8 cellular contexts compared by ENCODE assay signal in the genomic region with DNA sequence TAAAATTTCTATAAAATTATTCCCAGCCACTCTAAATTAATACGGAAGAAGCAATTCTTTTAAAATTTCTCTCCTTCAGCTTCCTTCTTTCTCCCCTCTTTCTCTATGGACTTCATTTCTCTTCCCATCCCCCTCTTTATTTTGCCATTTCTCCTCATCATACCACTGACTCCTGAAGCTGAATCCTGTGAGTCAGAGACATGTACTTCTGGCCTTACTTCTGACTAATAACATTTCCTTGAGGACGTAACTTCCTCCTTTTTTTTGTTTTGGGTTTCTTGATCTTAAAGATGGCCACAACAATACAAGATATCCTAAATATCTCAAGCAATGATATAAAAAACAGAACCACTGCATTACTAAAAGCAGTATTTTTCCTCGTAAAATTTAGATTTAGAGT.
DNase-seq lines count a peak whose midpoint lies in the region; ATAC-seq and TF ChIP-seq lines count a peak whose summit lies in the region.
"Had no signal": no experiment of that assay in that cellular context is flagged by ENCODE, and none has a peak within 500 bp of the region (broad histone marks: within the 10 kb centered on the region; RNA-seq: fewer than 3 reads in every experiment).

No MANE protein-coding gene starts in this region.

- DNase-seq in GM23248 (peak; percentile 89), OCI-LY7 (ENCODE audit: low spot score) (no peak), epithelial cell of proximal tubule (ENCODE audit: low read depth) (peak; percentile 58), sigmoid colon (no peak), T-helper 9 cell (no peak)
- DNase-seq: NCI-H446 had no signal

- H2AFZ ChIP-seq in GM23248, result peak overlapping the region; percentile 81
- H2AFZ ChIP-seq in OCI-LY7 (ENCODE audit: low read length), result 0 out of 2 replicates have a peak overlapping the region, but pooled peaks have one; percentile 19

- no TSS peak for BruUV-seq in OCI-LY7 (replicated peaks; lab: Mats Ljungman, UMichigan)

- H3K79me2 ChIP-seq in GM23248 (ENCODE audit: insufficient read depth) (no peaks in the 10 kb centered on the region), OCI-LY7 (ENCODE audit: insufficient read depth, low read depth, low read length) (no peaks in the 10 kb centered on the region)

- WGBS in GM23248 (ENCODE audit: low coverage in 1 of 2, low lambda C conversion rate in 2 of 2, missing lambda C conversion rate in 2 of 2), 2 experiments, result 42 to 49% methylated on average over 3 of the region's 3 CpGs
- 75 to 80% methylated on average over 3 of the region's 3 CpGs for WGBS in sigmoid colon, 2 donors

- CTCF ChIA-PET in OCI-LY7 (lab: Charles Lee; ENCODE audit: unreplicated experiment), result no interaction called here

- H3K9me2 ChIP-seq in GM23248 (ENCODE audit: insufficient read depth) (no peaks in the 10 kb centered on the region), OCI-LY7 (ENCODE audit: insufficient read depth, low read length) (no peaks in the 10 kb centered on the region)

- no peaks in the 10 kb centered on the region for H4K20me1 ChIP-seq in GM23248 (ENCODE audit: insufficient read depth)
- H4K20me1 ChIP-seq in OCI-LY7 (ENCODE audit: insufficient read depth, low read length), result no peaks in the 10 kb centered on the region

- 0 out of 2 replicates have a peak overlapping the region, but pooled peaks have one; percentile 15 for H3K9ac ChIP-seq in GM23248

- TF ChIP-seq POLR2A in sigmoid colon (IDR thresholded peaks at IDR 0.05), result no peak

- intact Hi-C loops in OCI-LY7 (cut with micrococcal nuclease; ENCODE audit: unreplicated experiment), result no loop called here
- intact Hi-C loops in sigmoid colon (cut with DNase I), result no loop called here

- H3K4me2 ChIP-seq in GM23248 (ENCODE audit: unreplicated experiment) (no peak overlapping the region), OCI-LY7 (ENCODE audit: low read length) (no peak overlapping the region)

- H3K4me1 ChIP-seq in GM23248 (ENCODE audit: insufficient read depth), result peaks cover 40% of the 10 kb centered on the region
- no peaks in the 10 kb centered on the region for H3K4me1 ChIP-seq in OCI-LY7 (ENCODE audit: insufficient read depth, low read length, poor library complexity, severe bottlenecking)
- no peaks in the 10 kb centered on the region for H3K4me1 ChIP-seq in sigmoid colon

- H3K9me3 ChIP-seq in GM23248 (ENCODE audit: low read depth) (no peaks in the 10 kb centered on the region), OCI-LY7 (ENCODE audit: low read length) (no peaks in the 10 kb centered on the region), sigmoid colon (no peaks in the 10 kb centered on the region)

- no peak overlapping the region for H3K4me3 ChIP-seq in GM23248
- H3K4me3 ChIP-seq in OCI-LY7 (ENCODE audit: low read depth, low read length, poor library complexity, severe bottlenecking), result no peak overlapping the region
- H3K4me3 ChIP-seq in epithelial cell of proximal tubule (ENCODE audit: low read depth, low read length), result no peak overlapping the region
- no peak overlapping the region for H3K4me3 ChIP-seq in sigmoid colon

- H3F3A ChIP-seq in GM23248 (ENCODE audit: insufficient read depth), result peaks cover 20% of the 10 kb centered on the region

- TF ChIP-seq EP300 in sigmoid colon (IDR thresholded peaks at IDR 0.05), result no peak

- ATAC-seq in GM19463 (IDR thresholded peaks at IDR 0.05; ENCODE audit: unreplicated experiment) (no peak), HG02623 (IDR thresholded peaks at IDR 0.05; ENCODE audit: unreplicated experiment) (no peak)

- in situ Hi-C loops in GM23248 (cut with MboI), result no loop called here

- peak overlapping the region; percentile 64 for H3K27ac ChIP-seq in GM23248
- H3K27ac ChIP-seq in OCI-LY7 (ENCODE audit: low read depth, low read length, poor library complexity, severe bottlenecking), result no peak overlapping the region
- no peak overlapping the region for H3K27ac ChIP-seq in sigmoid colon

- TF ChIP-seq CTCF in OCI-LY7 (conservative IDR thresholded peaks at IDR 0.05; ENCODE audit: low read length), result no peak
- no peak for TF ChIP-seq CTCF in epithelial cell of proximal tubule (conservative IDR thresholded peaks at IDR 0.05; ENCODE audit: low read depth, low read length)
- no peak for TF ChIP-seq CTCF in sigmoid colon (IDR thresholded peaks at IDR 0.05)

- H3K27me3 ChIP-seq in GM23248 (replicated peaks; ENCODE audit: insufficient read depth), result no peaks in the 10 kb centered on the region
- no peaks in the 10 kb centered on the region for H3K27me3 ChIP-seq in sigmoid colon

- POLR2A ChIA-PET in OCI-LY7 (lab: Charles Lee), result interaction anchor here (0.6 to 1.4 kb wide), 5 partner anchors 12 to 190 kb away, joined by 3 to 4 read pairs (median 3); no protein-coding TSS in a partner anchor

- H3K36me3 ChIP-seq in GM23248 (ENCODE audit: low read depth) (no peaks in the 10 kb centered on the region), OCI-LY7 (ENCODE audit: insufficient read depth, low read length) (no peaks in the 10 kb centered on the region), sigmoid colon (no peaks in the 10 kb centered on the region)

Comparison
In these comparisons a context has a peak if more than half of its experiments do, and no peak if none do; other contexts are left out.
1. DNase-seq: peak in GM23248 (single experiment) and epithelial cell of proximal tubule (single experiment); none in OCI-LY7 (single experiment), sigmoid colon (single experiment) and T-helper 9 cell (single experiment).